ENCODE assay signal across 15 cellular contexts in genomic region chr6:167703347-167703746, GRCh38.
DNase-seq lines count a peak whose midpoint lies in the region; FAIRE-seq and TF ChIP-seq lines count a peak whose summit lies in the region.
"Had no signal": no experiment of that assay in that cellular context is flagged by ENCODE, and none has a peak within 500 bp of the region (broad histone marks: within the 10 kb centered on the region; RNA-seq: fewer than 3 reads in every experiment).

No MANE protein-coding gene starts in this region.

- intact Hi-C loops in dorsolateral prefrontal cortex (cut with DNase I), result no loop called here

- H2AFZ ChIP-seq in H1 (ENCODE audit: low read length) (no peak overlapping the region), neuronal stem cell (ENCODE audit: low read length) (peak overlapping the region; percentile 18)

- H3K14ac ChIP-seq in H1 (ENCODE audit: insufficient read length), result no peak overlapping the region
- H3K14ac ChIP-seq in neuronal stem cell (ENCODE audit: low read length), result peak overlapping the region; percentile 10

- peak overlapping the region in 7 of 11 experiments; percentile 2 to 88 (median 6); a peak in 5 of 22 replicates for H3K4me2 ChIP-seq in BLaER1 treated with 17β-estradiol and CSF1 and Interleukin-3, amounts not matched to agents 10 nM and 100 nM
- no peak overlapping the region for H3K4me2 ChIP-seq in H1 (ENCODE audit: insufficient read depth in 1 of 2, low read depth in 2 of 2, low read length in 2 of 2)
- H3K4me2 ChIP-seq in neuronal stem cell (ENCODE audit: insufficient read depth, low read length, poor library complexity, severe bottlenecking), result no peak overlapping the region

- H2BK12ac ChIP-seq in H1 (ENCODE audit: low read depth, low read length) (0 out of 2 replicates have a peak overlapping the region, but pooled peaks have one; percentile 12), neuronal stem cell (ENCODE audit: low read length) (no peak overlapping the region)

- no peak overlapping the region for H3K4me3 ChIP-seq in BLaER1 treated with 17β-estradiol and CSF1 and Interleukin-3, amounts not matched to agents 10 nM and 100 nM
- H3K4me3 ChIP-seq in H1 (ENCODE audit: extremely low read depth in 1 of 4, insufficient read depth in 2 of 4, low read depth in 3 of 4, low read length in 4 of 4) (no peak overlapping the region), neuronal stem cell (ENCODE audit: low read length in 2 of 2) (no peak overlapping the region), dorsolateral prefrontal cortex (no peak overlapping the region)
- H3K4me3 ChIP-seq: GM12878 had no signal

- DNase-seq in HEK293T (ENCODE audit: extremely low spot score) (peak; percentile 5), H1 (ENCODE audit: low read depth in 1 of 2, low spot score in 2 of 2) (no peak), neuronal stem cell (ENCODE audit: low spot score) (no peak), dorsolateral prefrontal cortex (no peak), activated gamma-delta T cell treated with Interleukin-2 at 50 U/mL for 16 hours (no peak), HTR-8/SVneo (ENCODE audit: insufficient read length, low spot score) (no peak)
- DNase-seq: CD4-positive, alpha-beta memory T cell; DMS79; GOT3; HCEC 1CT had no signal

- H3K27ac ChIP-seq in BLaER1 treated with 17β-estradiol and CSF1 and Interleukin-3, amounts not matched to agents 10 nM and 100 nM, result no peak overlapping the region
- no peak overlapping the region for H3K27ac ChIP-seq in H1 (ENCODE audit: low read depth, low read length)
- no peak overlapping the region for H3K27ac ChIP-seq in neuronal stem cell (replicated peaks; ENCODE audit: low read length)
- H3K27ac ChIP-seq in dorsolateral prefrontal cortex, result no peak overlapping the region
- H3K27ac ChIP-seq: C4-2B had no signal

- FAIRE-seq in H1 (lab: Jason Lieb, UNC) (no peak), HTR-8/SVneo (lab: Jason Lieb, UNC) (no peak)
- FAIRE-seq: A204.1, GM12878, GM18507 had no signal

- H2BK120ac ChIP-seq in H1 (replicated peaks; ENCODE audit: low read depth, low read length) (no peak overlapping the region), neuronal stem cell (ENCODE audit: low read depth, low read length) (no peak overlapping the region)

- H4K8ac ChIP-seq in H1 (ENCODE audit: extremely low read depth, insufficient read depth, low read length) (no peak overlapping the region), neuronal stem cell (ENCODE audit: low read depth, low read length) (no peak overlapping the region)

- POLR2A ChIA-PET in HEK293T (lab: Yijun Ruan, JAX), result no interaction called here
- POLR2A ChIA-PET in H1 (lab: Charles Lee; ENCODE audit: partially characterized antibody), result no interaction called here

- H2AK5ac ChIP-seq in H1 (ENCODE audit: low read depth, low read length), result no peak overlapping the region
- peak overlapping the region; percentile 33 for H2AK5ac ChIP-seq in neuronal stem cell (ENCODE audit: low read depth, low read length)

- peaks cover 14 to 43% (median 36%) of the 10 kb centered on the region in 11 experiments; a peak in 20 of 22 replicates for H3K27me3 ChIP-seq in BLaER1 treated with 17β-estradiol and CSF1 and Interleukin-3, amounts not matched to agents 10 nM and 100 nM
- H3K27me3 ChIP-seq in H1 (replicated peaks in 1 of 4; ENCODE audit: control insufficient read depth in 3 of 4, extremely low read depth in 1 of 4, insufficient read depth in 3 of 4, low read length in 3 of 4), result no peaks in the 10 kb centered on the region; a peak in 1 of 7 replicates
- H3K27me3 ChIP-seq in neuronal stem cell (ENCODE audit: control insufficient read depth in 3 of 3, insufficient read depth in 3 of 3, low read depth in 1 of 3, low read length in 3 of 3), result no peaks in the 10 kb centered on the region
- peaks cover 0 to 6% (median 0%) of the 10 kb centered on the region in 45 donors for H3K27me3 ChIP-seq in dorsolateral prefrontal cortex

- H3K9me3 ChIP-seq in BLaER1 treated with 17β-estradiol and CSF1 and Interleukin-3, amounts not matched to agents 10 nM and 100 nM (replicated peaks in 1 of 11), result no peaks in the 10 kb centered on the region
- H3K9me3 ChIP-seq in H1 (ENCODE audit: insufficient read depth in 2 of 2, low read depth in 1 of 2, low read length in 1 of 2) (no peaks in the 10 kb centered on the region), neuronal stem cell (replicated peaks in 1 of 2; ENCODE audit: control insufficient read depth in 2 of 2, insufficient read depth in 1 of 2, low read depth in 1 of 2, low read length in 2 of 2) (peaks cover 0 to 1% of the 10 kb centered on the region in 2 donors)

- CTCF ChIA-PET in HEK293T (lab: Yijun Ruan, JAX) (no interaction called here), H1 (lab: Charles Lee; ENCODE audit: partially characterized antibody) (interaction anchor here (0.8 kb wide), 1 partner anchor 24 kb away, joined by 3 read pairs; no protein-coding TSS in a partner anchor)

- peaks cover 53 to 84% (median 74%) of the 10 kb centered on the region in 10 experiments for H3K4me1 ChIP-seq in BLaER1 treated with 17β-estradiol and CSF1 and Interleukin-3, amounts not matched to agents 10 nM and 100 nM
- H3K4me1 ChIP-seq in H1 (replicated peaks in 1 of 4; ENCODE audit: control insufficient read depth in 3 of 4, insufficient read depth in 4 of 4, low read length in 3 of 4), result peaks cover 0 to 6% (median 3%) of the 10 kb centered on the region in 4 experiments; a peak in 3 of 7 replicates
- peaks cover 9 to 18% of the 10 kb centered on the region in 2 donors for H3K4me1 ChIP-seq in neuronal stem cell (ENCODE audit: control insufficient read depth in 2 of 2, insufficient read depth in 1 of 2, low read depth in 1 of 2, low read length in 2 of 2)

- no peak for TF ChIP-seq RAD21 in H1 (IDR thresholded peaks at IDR 0.05 in 1 of 2, conservative IDR thresholded peaks at IDR 0.05 in 1 of 2; ENCODE audit: low read depth in 2 of 2, low read length in 2 of 2)

- H3K79me1 ChIP-seq in H1 (ENCODE audit: low read depth, low read length), result no peaks in the 10 kb centered on the region
- no peaks in the 10 kb centered on the region for H3K79me1 ChIP-seq in neuronal stem cell (ENCODE audit: low read depth, low read length)

- no peaks in the 10 kb centered on the region for H3K79me2 ChIP-seq in H1 (ENCODE audit: control insufficient read depth in 1 of 2, insufficient read depth in 2 of 2, low read length in 2 of 2)

- H3K36me3 ChIP-seq in BLaER1 treated with 17β-estradiol and CSF1 and Interleukin-3, amounts not matched to agents 10 nM and 100 nM, result no peaks in the 10 kb centered on the region
- H3K36me3 ChIP-seq in H1 (ENCODE audit: control insufficient read depth in 2 of 4, insufficient read depth in 4 of 4, low read length in 3 of 4) (no peaks in the 10 kb centered on the region), neuronal stem cell (replicated peaks in 1 of 2; ENCODE audit: control insufficient read depth in 2 of 2, insufficient read depth in 2 of 2, low read length in 2 of 2) (no peaks in the 10 kb centered on the region)

- no peak overlapping the region for H3K9ac ChIP-seq in BLaER1 treated with 17β-estradiol and CSF1 and Interleukin-3, amounts not matched to agents 10 nM and 100 nM
- no peak overlapping the region for H3K9ac ChIP-seq in H1 (replicated peaks in 1 of 4; ENCODE audit: extremely low read depth in 1 of 4, low read depth in 3 of 4, low read length in 3 of 4)
- H3K9ac ChIP-seq in neuronal stem cell (ENCODE audit: low read depth, low read length, poor library complexity), result no peak overlapping the region

- H3K18ac ChIP-seq in H1 (ENCODE audit: extremely low read depth, low read length) (peak overlapping the region; percentile 63; the same call in 1 of the 2 replicates), neuronal stem cell (ENCODE audit: low read length) (peak overlapping the region; percentile 5)

- TF ChIP-seq POLR2A in H1 (IDR thresholded peaks at IDR 0.05; ENCODE audit: control extremely low read depth in 1 of 2, low read depth in 2 of 2, low read length in 2 of 2), result no peak

- no peak for TF ChIP-seq CTCF in H1 (IDR thresholded peaks at IDR 0.05; ENCODE audit: control extremely low read depth in 1 of 3, insufficient read depth in 1 of 3, low read depth in 1 of 3, low read length in 3 of 3)
- TF ChIP-seq CTCF in dorsolateral prefrontal cortex (IDR thresholded peaks at IDR 0.05 in 54 of 56, conservative IDR thresholded peaks at IDR 0.05 in 2 of 56; ENCODE audit: low read depth in 1 of 56, partially characterized antibody in 56 of 56), result no peak

- H3K4ac ChIP-seq in H1 (replicated peaks; ENCODE audit: insufficient read length, low read depth, low read length) (no peak overlapping the region), neuronal stem cell (ENCODE audit: low read length) (no peak overlapping the region)

- no peak overlapping the region for H3K56ac ChIP-seq in H1 (replicated peaks; ENCODE audit: insufficient read length, low read depth, low read length)

- H3K23ac ChIP-seq in H1 (ENCODE audit: insufficient read length) (no peak overlapping the region), neuronal stem cell (ENCODE audit: low read depth, low read length, poor library complexity) (peak overlapping the region; percentile 80)

- H2BK20ac ChIP-seq in H1 (ENCODE audit: low read length), result no peak overlapping the region

- 91% methylated on average over 10 of the region's 10 CpGs; no CpG with 5 or more reads in 1 of the 2 experiments for WGBS in H1 (ENCODE audit: extremely low coverage in 1 of 2, insufficient coverage in 1 of 2, insufficient read length in 1 of 2, insufficient replicate concordance in 2 of 2, low coverage in 1 of 2, low lambda C conversion rate in 2 of 2, missing lambda C conversion rate in 1 of 2), 2 experiments
- no CpG with 5 or more reads among the region's 10 CpGs for WGBS in neuronal stem cell (ENCODE audit: extremely low coverage in 2 of 2, insufficient read length in 2 of 2, insufficient replicate concordance in 1 of 2), 2 donors

- no peak overlapping the region for H4K5ac ChIP-seq in H1 (ENCODE audit: insufficient read length, low read depth, low read length)

- H3K23me2 ChIP-seq in H1 (ENCODE audit: low read depth, low read length), result no peaks in the 10 kb centered on the region

- H2BK5ac ChIP-seq in H1 (ENCODE audit: low read depth, low read length), result no peak overlapping the region
- H2BK5ac ChIP-seq in neuronal stem cell (ENCODE audit: low read length), result no peak overlapping the region

- no peaks in the 10 kb centered on the region; a peak in 1 of 22 replicates for H4K20me1 ChIP-seq in BLaER1 treated with 17β-estradiol and CSF1 and Interleukin-3, amounts not matched to agents 10 nM and 100 nM
- no peaks in the 10 kb centered on the region for H4K20me1 ChIP-seq in H1 (replicated peaks in 1 of 2; ENCODE audit: control insufficient read depth in 1 of 2, insufficient read depth in 2 of 2, low read length in 2 of 2)

- TF ChIP-seq EP300 in H1 (IDR thresholded peaks at IDR 0.05; ENCODE audit: borderline replicate concordance in 1 of 2, low read depth in 2 of 2, low read length in 2 of 2), result no peak

- H4K91ac ChIP-seq in H1 (replicated peaks; ENCODE audit: insufficient read length, low read length) (peak overlapping the region; percentile 20), neuronal stem cell (ENCODE audit: low read depth, low read length, poor library complexity) (no peak overlapping the region)

- H2BK15ac ChIP-seq in H1 (ENCODE audit: low read length), result no peak overlapping the region
- no peak overlapping the region for H2BK15ac ChIP-seq in neuronal stem cell (ENCODE audit: low read length)

TF ChIP-seq in HEK293T, 16 proteins besides CTCF, POLR2A, EP300 and RAD21 (continues in another document):
- no peak for TF ChIP-seq FOXM1 (IDR thresholded peaks at IDR 0.05; ENCODE audit: borderline replicate concordance)

Comparison
In these comparisons a context has a peak if more than half of its experiments do, and no peak if none do; other contexts are left out.
1. H3K4me2 ChIP-seq: peak in BLaER1 treated with 17β-estradiol and CSF1 and Interleukin-3, amounts not matched to agents 10 nM and 100 nM (7 of 11); none in H1 (0 of 2) and neuronal stem cell (single experiment).